Comparison of ENCODE assay signal across 1 cellular context in the genomic region with DNA sequence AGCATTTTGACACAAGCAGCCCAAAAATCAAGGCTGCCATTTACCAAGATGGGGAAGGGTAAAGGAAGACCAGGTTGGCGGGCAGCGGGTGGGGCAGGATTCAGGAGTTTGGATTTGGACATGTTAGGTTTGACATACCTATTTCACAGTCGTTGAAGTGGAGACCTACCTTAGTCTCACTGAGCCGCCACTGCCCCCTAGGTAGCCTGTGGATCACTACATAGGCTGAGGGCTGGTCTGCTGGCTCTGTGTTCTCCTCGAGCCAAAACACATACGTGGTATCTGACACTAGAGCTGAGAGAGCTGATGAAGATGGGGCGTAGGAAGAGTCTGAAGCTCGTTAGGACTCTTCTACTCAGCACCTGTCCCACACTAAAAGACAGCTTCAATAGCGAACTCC.
TF ChIP-seq lines count a peak whose summit lies in the region.

No MANE protein-coding gene starts in this region.

TF ChIP-seq in K562, 482 proteins besides CTCF, POLR2A, EP300 and RAD21 (continued from another document):
- TF ChIP-seq, protein P1, sequence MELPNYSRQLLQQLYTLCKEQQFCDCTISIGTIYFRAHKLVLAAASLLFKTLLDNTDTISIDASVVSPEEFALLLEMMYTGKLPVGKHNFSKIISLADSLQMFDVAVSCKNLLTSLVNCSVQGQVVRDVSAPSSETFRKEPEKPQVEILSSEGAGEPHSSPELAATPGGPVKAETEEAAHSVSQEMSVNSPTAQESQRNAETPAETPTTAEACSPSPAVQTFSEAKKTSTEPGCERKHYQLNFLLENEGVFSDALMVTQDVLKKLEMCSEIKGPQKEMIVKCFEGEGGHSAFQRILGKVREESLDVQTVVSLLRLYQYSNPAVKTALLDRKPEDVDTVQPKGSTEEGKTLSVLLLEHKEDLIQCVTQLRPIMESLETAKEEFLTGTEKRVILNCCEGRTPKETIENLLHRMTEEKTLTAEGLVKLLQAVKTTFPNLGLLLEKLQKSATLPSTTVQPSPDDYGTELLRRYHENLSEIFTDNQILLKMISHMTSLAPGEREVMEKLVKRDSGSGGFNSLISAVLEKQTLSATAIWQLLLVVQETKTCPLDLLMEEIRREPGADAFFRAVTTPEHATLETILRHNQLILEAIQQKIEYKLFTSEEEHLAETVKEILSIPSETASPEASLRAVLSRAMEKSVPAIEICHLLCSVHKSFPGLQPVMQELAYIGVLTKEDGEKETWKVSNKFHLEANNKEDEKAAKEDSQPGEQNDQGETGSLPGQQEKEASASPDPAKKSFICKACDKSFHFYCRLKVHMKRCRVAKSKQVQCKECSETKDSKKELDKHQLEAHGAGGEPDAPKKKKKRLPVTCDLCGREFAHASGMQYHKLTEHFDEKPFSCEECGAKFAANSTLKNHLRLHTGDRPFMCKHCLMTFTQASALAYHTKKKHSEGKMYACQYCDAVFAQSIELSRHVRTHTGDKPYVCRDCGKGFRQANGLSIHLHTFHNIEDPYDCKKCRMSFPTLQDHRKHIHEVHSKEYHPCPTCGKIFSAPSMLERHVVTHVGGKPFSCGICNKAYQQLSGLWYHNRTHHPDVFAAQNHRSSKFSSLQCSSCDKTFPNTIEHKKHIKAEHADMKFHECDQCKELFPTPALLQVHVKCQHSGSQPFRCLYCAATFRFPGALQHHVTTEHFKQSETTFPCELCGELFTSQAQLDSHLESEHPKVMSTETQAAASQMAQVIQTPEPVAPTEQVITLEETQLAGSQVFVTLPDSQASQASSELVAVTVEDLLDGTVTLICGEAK (IDR thresholded peaks at IDR 0.05), result no peak
- TF ChIP-seq, protein P1 (CRISPR knock-in tag; IDR thresholded peaks at IDR 0.05), result no peak
- TF ChIP-seq PPARD (CRISPR knock-in tag; IDR thresholded peaks at IDR 0.05), result no peak
- TF ChIP-seq BRD4 (IDR thresholded peaks at IDR 0.05), result no peak
- TF ChIP-seq ZBED1 (IDR thresholded peaks at IDR 0.05), result no peak
- TF ChIP-seq ZNF655 (CRISPR knock-in tag; IDR thresholded peaks at IDR 0.05), result no peak
- TF ChIP-seq STAT5A (IDR thresholded peaks at IDR 0.05; ENCODE audit: borderline replicate concordance, low read length), result no peak
- no peak for TF ChIP-seq ARID2 (IDR thresholded peaks at IDR 0.05)
- TF ChIP-seq ZNF165 (CRISPR knock-in tag; IDR thresholded peaks at IDR 0.05; ENCODE audit: borderline replicate concordance), result no peak
TF ChIP-seq in K562: peak in this region for 0.
